Comparison of ENCODE assay signal across 21 cellular contexts in genomic region chr2:191601060-191601459, GRCh38.
DNase-seq lines count a peak whose midpoint lies in the region; ATAC-seq and TF ChIP-seq lines count a peak whose summit lies in the region.
"Had no signal": no experiment of that assay in that cellular context is flagged by ENCODE, and none has a peak within 500 bp of the region (broad histone marks: within the 10 kb centered on the region; RNA-seq: fewer than 3 reads in every experiment).

No MANE protein-coding gene starts in this region.

- DNase-seq in CD14-positive monocyte (ENCODE audit: low spot score): peak; percentile 65
- peak; percentile 67 for DNase-seq in NB4 (ENCODE audit: low read depth)
- peak; percentile 19 for DNase-seq in myocyte (ENCODE audit: low read depth)
- DNase-seq in activated CD4-positive, CD25-positive, alpha-beta regulatory T cell treated with anti-CD3 and anti-CD28 coated beads, Interleukin-2, amount 50 U/mL, for 72 hours: no peak
- no peak for DNase-seq in NCI-H2196 treated with DMSO at 0.1 percent for 48 hours (lab: John Stamatoyannopoulos, UW; ENCODE audit: unreplicated experiment)
- DNase-seq in stimulated activated CD4-positive, alpha-beta T cell treated with anti-CD3 and anti-CD28 coated beads, Interleukin-4, amount 100 ng/mL, for 24 hours: no peak
- DNase-seq: activated CD4-positive, alpha-beta T cell treated with anti-CD3 and anti-CD28 coated beads, Interleukin-2, amount 50 U/mL, for 1 hour; anterior cingulate cortex; Calu3; esophagus squamous epithelium; NCI-H1694 treated with DMSO at 0.1 percent for 48 hours; NCI-H345; NCI-H774; WERI-Rb-1 had no signal

- no peak overlapping the region for H3K4me3 Mint-ChIP-seq in CD14-positive monocyte
- H3K4me3 Mint-ChIP-seq in dendritic cell treated with granulocyte-macrophage colony-stimulating factor and Interleukin-4, amounts not matched to agents 40 ng/mL and 50 ng/mL, for 4 days: no peak overlapping the region
- H3K4me3 Mint-ChIP-seq: activated naive CD4-positive, alpha-beta T cell treated with anti-CD3 and anti-CD28 coated beads, Interleukin-2, amount 50 U/mL, for 24 hours; T-helper 2 cell treated with Interferon-gamma antibody and Interleukin-4, amounts not matched to agents 5 μg/mL and 100 μg/mL, for 36 hours had no signal

- no peak for TF ChIP-seq POLR2A in NB4 (IDR thresholded peaks at IDR 0.05; ENCODE audit: extremely low read depth, insufficient read length)

- peak overlapping the region in 3 of 7 donors; percentile 10 to 86 (median 38) for H3K27ac Mint-ChIP-seq in CD14-positive monocyte
- peak overlapping the region; percentile 8 for H3K27ac Mint-ChIP-seq in dendritic cell treated with granulocyte-macrophage colony-stimulating factor and Interleukin-4, amounts not matched to agents 40 ng/mL and 50 ng/mL, for 4 days
- H3K27ac Mint-ChIP-seq: activated naive CD4-positive, alpha-beta T cell treated with anti-CD3 and anti-CD28 coated beads, Interleukin-2, amount 50 U/mL, for 24 hours; T-helper 2 cell treated with Interferon-gamma antibody and Interleukin-4, amounts not matched to agents 5 μg/mL and 100 μg/mL, for 36 hours had no signal

- H3K4me3 ChIP-seq in NB4 (ENCODE audit: low read depth, low read length): no peak overlapping the region
- H3K4me3 ChIP-seq: BLaER1 treated with 17β-estradiol and CSF1 and Interleukin-3, amounts not matched to agents 10 nM and 100 nM; cardiac muscle cell; coronary artery; esophagus squamous epithelium had no signal

- intact Hi-C loops in CD14-positive monocyte (cut with micrococcal nuclease): no loop called here
- intact Hi-C loops in dendritic cell treated with granulocyte-macrophage colony-stimulating factor and Interleukin-4, amounts not matched to agents 40 ng/mL and 50 ng/mL, for 4 days (cut with micrococcal nuclease): loop anchor here (5.0 kb wide), 1 partner anchor 36 kb away; no protein-coding TSS in a partner anchor

- no peaks in the 10 kb centered on the region for H3K9me3 Mint-ChIP-seq in CD14-positive monocyte
- no peaks in the 10 kb centered on the region for H3K9me3 Mint-ChIP-seq in dendritic cell treated with granulocyte-macrophage colony-stimulating factor and Interleukin-4, amounts not matched to agents 40 ng/mL and 50 ng/mL, for 4 days
- H3K9me3 Mint-ChIP-seq: activated naive CD4-positive, alpha-beta T cell treated with anti-CD3 and anti-CD28 coated beads, Interleukin-2, amount 50 U/mL, for 24 hours; T-helper 2 cell treated with Interferon-gamma antibody and Interleukin-4, amounts not matched to agents 5 μg/mL and 100 μg/mL, for 36 hours had no signal

- TF ChIP-seq CTCF in CD14-positive monocyte (IDR thresholded peaks at IDR 0.05): no peak
- no peak for TF ChIP-seq CTCF in NB4 (IDR thresholded peaks at IDR 0.05; ENCODE audit: low read depth, low read length)

- no peaks in the 10 kb centered on the region for H3K36me3 Mint-ChIP-seq in CD14-positive monocyte
- H3K36me3 Mint-ChIP-seq in dendritic cell treated with granulocyte-macrophage colony-stimulating factor and Interleukin-4, amounts not matched to agents 40 ng/mL and 50 ng/mL, for 4 days (ENCODE audit: low read depth): no peaks in the 10 kb centered on the region
- H3K36me3 Mint-ChIP-seq: activated naive CD4-positive, alpha-beta T cell treated with anti-CD3 and anti-CD28 coated beads, Interleukin-2, amount 50 U/mL, for 24 hours had no signal

- H3K4me1 Mint-ChIP-seq in CD14-positive monocyte: peaks cover 8% of the 10 kb centered on the region
- peaks cover 7% of the 10 kb centered on the region for H3K4me1 Mint-ChIP-seq in dendritic cell treated with granulocyte-macrophage colony-stimulating factor and Interleukin-4, amounts not matched to agents 40 ng/mL and 50 ng/mL, for 4 days (ENCODE audit: low read depth)
- H3K4me1 Mint-ChIP-seq: activated naive CD4-positive, alpha-beta T cell treated with anti-CD3 and anti-CD28 coated beads, Interleukin-2, amount 50 U/mL, for 24 hours had no signal

- H3K27me3 Mint-ChIP-seq in CD14-positive monocyte (ENCODE audit: low read depth in 3 of 3): peaks cover 0 to 2% (median 1%) of the 10 kb centered on the region in 3 donors
- H3K27me3 Mint-ChIP-seq in dendritic cell treated with granulocyte-macrophage colony-stimulating factor and Interleukin-4, amounts not matched to agents 40 ng/mL and 50 ng/mL, for 4 days: no peaks in the 10 kb centered on the region
- H3K27me3 Mint-ChIP-seq: activated naive CD4-positive, alpha-beta T cell treated with anti-CD3 and anti-CD28 coated beads, Interleukin-2, amount 50 U/mL, for 24 hours had no signal

- no peak for ATAC-seq in GM18511 (IDR thresholded peaks at IDR 0.05; ENCODE audit: unreplicated experiment)

Comparison
In these comparisons a context has a peak if more than half of its experiments do, and no peak if none do; other contexts are left out.
1. DNase-seq: peak in CD14-positive monocyte (single experiment), NB4 (single experiment) and myocyte (single experiment); none in activated CD4-positive, CD25-positive, alpha-beta regulatory T cell treated with anti-CD3 and anti-CD28 coated beads, Interleukin-2, amount 50 U/mL, for 72 hours (single experiment), NCI-H2196 treated with DMSO at 0.1 percent for 48 hours (single experiment) and stimulated activated CD4-positive, alpha-beta T cell treated with anti-CD3 and anti-CD28 coated beads, Interleukin-4, amount 100 ng/mL, for 24 hours (single experiment).